3 cellular contexts compared by ENCODE assay signal in the genomic region with DNA sequence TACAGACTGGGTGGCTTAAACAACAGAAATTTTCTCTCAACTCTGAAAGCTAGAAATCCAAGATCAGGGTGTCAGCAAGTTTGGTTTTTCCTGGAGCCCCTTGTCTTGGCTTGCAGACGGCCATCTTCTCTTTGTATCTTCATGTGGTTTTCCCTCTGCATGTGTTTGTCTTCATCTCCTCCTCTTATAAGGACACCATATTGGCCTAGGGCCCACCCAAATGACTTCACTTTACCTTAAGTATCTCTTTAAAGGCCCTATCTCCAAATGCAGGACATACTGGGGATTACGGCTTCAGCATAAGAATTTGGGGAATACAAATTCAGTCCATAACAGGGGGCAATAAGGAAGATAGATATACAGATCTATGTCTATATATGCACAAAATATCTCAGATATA.
TF ChIP-seq lines count a peak whose summit lies in the region.

No MANE protein-coding gene starts in this region.

TF ChIP-seq in GM23338, 12 proteins besides CTCF, POLR2A, EP300 and RAD21 (continues in another document):
- no peak for TF ChIP-seq EZH2phosphoT487 (IDR thresholded peaks at IDR 0.05; ENCODE audit: unreplicated experiment)
- TF ChIP-seq, protein P1, sequence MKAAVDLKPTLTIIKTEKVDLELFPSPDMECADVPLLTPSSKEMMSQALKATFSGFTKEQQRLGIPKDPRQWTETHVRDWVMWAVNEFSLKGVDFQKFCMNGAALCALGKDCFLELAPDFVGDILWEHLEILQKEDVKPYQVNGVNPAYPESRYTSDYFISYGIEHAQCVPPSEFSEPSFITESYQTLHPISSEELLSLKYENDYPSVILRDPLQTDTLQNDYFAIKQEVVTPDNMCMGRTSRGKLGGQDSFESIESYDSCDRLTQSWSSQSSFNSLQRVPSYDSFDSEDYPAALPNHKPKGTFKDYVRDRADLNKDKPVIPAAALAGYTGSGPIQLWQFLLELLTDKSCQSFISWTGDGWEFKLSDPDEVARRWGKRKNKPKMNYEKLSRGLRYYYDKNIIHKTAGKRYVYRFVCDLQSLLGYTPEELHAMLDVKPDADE (IDR thresholded peaks at IDR 0.05), result no peak
- no peak for TF ChIP-seq ZNF331 (CRISPR knock-in tag; IDR thresholded peaks at IDR 0.05; ENCODE audit: low read depth)
- TF ChIP-seq POLR2AphosphoS5 (IDR thresholded peaks at IDR 0.05; ENCODE audit: low read depth), result no peak
- TF ChIP-seq ZNF114 (CRISPR knock-in tag; IDR thresholded peaks at IDR 0.05), result no peak

TF ChIP-seq in IMR-90, 13 proteins besides CTCF, POLR2A, EP300 and RAD21:
- TF ChIP-seq NFE2L2 (IDR thresholded peaks at IDR 0.05; ENCODE audit: low read depth, low read length), result no peak
TF ChIP-seq in IMR-90: peak in this region for 0.

TF ChIP-seq in H1, 55 proteins besides CTCF, POLR2A, EP300 and RAD21:
- TF ChIP-seq, protein P2, sequence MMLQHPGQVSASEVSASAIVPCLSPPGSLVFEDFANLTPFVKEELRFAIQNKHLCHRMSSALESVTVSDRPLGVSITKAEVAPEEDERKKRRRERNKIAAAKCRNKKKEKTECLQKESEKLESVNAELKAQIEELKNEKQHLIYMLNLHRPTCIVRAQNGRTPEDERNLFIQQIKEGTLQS (IDR thresholded peaks at IDR 0.05; ENCODE audit: insufficient read depth, low read depth, low read length), result no peak
- TF ChIP-seq CHD2 (IDR thresholded peaks at IDR 0.05; ENCODE audit: low read length) (no peak), HDAC6 (IDR thresholded peaks at IDR 0.05; ENCODE audit: low read depth, low read length) (no peak), SIX5 (IDR thresholded peaks at IDR 0.05; ENCODE audit: low read depth, low read length) (no peak), TAF1 (IDR thresholded peaks at IDR 0.05; ENCODE audit: low read depth, low read length) (no peak), CREB1 (IDR thresholded peaks at IDR 0.05) (no peak), FOSL1 (IDR thresholded peaks at IDR 0.05; ENCODE audit: insufficient read depth, low read depth, low read length) (no peak), SAP30 (IDR thresholded peaks at IDR 0.05; ENCODE audit: insufficient read depth, insufficient replicate concordance, low read length) (no peak), KDM5A (IDR thresholded peaks at IDR 0.05; ENCODE audit: low read length) (no peak), EGR1 (IDR thresholded peaks at IDR 0.05; ENCODE audit: borderline replicate concordance, low read depth, low read length) (no peak), SP2 (IDR thresholded peaks at IDR 0.05; ENCODE audit: low read length) (no peak), NRF1 (IDR thresholded peaks at IDR 0.05; ENCODE audit: low read depth, low read length) (no peak), TEAD4 (IDR thresholded peaks at IDR 0.05; ENCODE audit: low read depth, low read length) (no peak), SRF (IDR thresholded peaks at IDR 0.05; ENCODE audit: low read depth, low read length) (no peak), CBX8 (IDR thresholded peaks at IDR 0.05; ENCODE audit: borderline replicate concordance, low read depth, low read length) (no peak), SIN3A (conservative IDR thresholded peaks at IDR 0.05 in 1 of 2, IDR thresholded peaks at IDR 0.05 in 1 of 2; ENCODE audit: low read depth in 1 of 2, low read length in 2 of 2) (no peak), RNF2 (IDR thresholded peaks at IDR 0.05; ENCODE audit: borderline replicate concordance, low read depth, low read length, missing control alignments, poor library complexity, severe bottlenecking) (no peak)
- TF ChIP-seq, protein P3, sequence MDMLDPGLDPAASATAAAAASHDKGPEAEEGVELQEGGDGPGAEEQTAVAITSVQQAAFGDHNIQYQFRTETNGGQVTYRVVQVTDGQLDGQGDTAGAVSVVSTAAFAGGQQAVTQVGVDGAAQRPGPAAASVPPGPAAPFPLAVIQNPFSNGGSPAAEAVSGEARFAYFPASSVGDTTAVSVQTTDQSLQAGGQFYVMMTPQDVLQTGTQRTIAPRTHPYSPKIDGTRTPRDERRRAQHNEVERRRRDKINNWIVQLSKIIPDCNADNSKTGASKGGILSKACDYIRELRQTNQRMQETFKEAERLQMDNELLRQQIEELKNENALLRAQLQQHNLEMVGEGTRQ (IDR thresholded peaks at IDR 0.05; ENCODE audit: low read length), result no peak
- TF ChIP-seq, protein P4, sequence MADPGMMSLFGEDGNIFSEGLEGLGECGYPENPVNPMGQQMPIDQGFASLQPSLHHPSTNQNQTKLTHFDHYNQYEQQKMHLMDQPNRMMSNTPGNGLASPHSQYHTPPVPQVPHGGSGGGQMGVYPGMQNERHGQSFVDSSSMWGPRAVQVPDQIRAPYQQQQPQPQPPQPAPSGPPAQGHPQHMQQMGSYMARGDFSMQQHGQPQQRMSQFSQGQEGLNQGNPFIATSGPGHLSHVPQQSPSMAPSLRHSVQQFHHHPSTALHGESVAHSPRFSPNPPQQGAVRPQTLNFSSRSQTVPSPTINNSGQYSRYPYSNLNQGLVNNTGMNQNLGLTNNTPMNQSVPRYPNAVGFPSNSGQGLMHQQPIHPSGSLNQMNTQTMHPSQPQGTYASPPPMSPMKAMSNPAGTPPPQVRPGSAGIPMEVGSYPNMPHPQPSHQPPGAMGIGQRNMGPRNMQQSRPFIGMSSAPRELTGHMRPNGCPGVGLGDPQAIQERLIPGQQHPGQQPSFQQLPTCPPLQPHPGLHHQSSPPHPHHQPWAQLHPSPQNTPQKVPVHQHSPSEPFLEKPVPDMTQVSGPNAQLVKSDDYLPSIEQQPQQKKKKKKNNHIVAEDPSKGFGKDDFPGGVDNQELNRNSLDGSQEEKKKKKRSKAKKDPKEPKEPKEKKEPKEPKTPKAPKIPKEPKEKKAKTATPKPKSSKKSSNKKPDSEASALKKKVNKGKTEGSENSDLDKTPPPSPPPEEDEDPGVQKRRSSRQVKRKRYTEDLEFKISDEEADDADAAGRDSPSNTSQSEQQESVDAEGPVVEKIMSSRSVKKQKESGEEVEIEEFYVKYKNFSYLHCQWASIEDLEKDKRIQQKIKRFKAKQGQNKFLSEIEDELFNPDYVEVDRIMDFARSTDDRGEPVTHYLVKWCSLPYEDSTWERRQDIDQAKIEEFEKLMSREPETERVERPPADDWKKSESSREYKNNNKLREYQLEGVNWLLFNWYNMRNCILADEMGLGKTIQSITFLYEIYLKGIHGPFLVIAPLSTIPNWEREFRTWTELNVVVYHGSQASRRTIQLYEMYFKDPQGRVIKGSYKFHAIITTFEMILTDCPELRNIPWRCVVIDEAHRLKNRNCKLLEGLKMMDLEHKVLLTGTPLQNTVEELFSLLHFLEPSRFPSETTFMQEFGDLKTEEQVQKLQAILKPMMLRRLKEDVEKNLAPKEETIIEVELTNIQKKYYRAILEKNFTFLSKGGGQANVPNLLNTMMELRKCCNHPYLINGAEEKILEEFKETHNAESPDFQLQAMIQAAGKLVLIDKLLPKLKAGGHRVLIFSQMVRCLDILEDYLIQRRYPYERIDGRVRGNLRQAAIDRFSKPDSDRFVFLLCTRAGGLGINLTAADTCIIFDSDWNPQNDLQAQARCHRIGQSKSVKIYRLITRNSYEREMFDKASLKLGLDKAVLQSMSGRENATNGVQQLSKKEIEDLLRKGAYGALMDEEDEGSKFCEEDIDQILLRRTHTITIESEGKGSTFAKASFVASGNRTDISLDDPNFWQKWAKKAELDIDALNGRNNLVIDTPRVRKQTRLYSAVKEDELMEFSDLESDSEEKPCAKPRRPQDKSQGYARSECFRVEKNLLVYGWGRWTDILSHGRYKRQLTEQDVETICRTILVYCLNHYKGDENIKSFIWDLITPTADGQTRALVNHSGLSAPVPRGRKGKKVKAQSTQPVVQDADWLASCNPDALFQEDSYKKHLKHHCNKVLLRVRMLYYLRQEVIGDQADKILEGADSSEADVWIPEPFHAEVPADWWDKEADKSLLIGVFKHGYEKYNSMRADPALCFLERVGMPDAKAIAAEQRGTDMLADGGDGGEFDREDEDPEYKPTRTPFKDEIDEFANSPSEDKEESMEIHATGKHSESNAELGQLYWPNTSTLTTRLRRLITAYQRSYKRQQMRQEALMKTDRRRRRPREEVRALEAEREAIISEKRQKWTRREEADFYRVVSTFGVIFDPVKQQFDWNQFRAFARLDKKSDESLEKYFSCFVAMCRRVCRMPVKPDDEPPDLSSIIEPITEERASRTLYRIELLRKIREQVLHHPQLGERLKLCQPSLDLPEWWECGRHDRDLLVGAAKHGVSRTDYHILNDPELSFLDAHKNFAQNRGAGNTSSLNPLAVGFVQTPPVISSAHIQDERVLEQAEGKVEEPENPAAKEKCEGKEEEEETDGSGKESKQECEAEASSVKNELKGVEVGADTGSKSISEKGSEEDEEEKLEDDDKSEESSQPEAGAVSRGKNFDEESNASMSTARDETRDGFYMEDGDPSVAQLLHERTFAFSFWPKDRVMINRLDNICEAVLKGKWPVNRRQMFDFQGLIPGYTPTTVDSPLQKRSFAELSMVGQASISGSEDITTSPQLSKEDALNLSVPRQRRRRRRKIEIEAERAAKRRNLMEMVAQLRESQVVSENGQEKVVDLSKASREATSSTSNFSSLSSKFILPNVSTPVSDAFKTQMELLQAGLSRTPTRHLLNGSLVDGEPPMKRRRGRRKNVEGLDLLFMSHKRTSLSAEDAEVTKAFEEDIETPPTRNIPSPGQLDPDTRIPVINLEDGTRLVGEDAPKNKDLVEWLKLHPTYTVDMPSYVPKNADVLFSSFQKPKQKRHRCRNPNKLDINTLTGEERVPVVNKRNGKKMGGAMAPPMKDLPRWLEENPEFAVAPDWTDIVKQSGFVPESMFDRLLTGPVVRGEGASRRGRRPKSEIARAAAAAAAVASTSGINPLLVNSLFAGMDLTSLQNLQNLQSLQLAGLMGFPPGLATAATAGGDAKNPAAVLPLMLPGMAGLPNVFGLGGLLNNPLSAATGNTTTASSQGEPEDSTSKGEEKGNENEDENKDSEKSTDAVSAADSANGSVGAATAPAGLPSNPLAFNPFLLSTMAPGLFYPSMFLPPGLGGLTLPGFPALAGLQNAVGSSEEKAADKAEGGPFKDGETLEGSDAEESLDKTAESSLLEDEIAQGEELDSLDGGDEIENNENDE (IDR thresholded peaks at IDR 0.05; ENCODE audit: insufficient replicate concordance, low read length), result no peak
TF ChIP-seq in H1: peak in this region for 0.
